Comparison of ENCODE assay signal across 8 cellular contexts in genomic region chr2:216694201-216694825, GRCh38. TPM values are rescaled to one million over a fixed set of nuclear protein-coding genes. Genes with fewer than 3 reads are reported as not detected.
DNase-seq lines count a peak whose midpoint lies in the region; ATAC-seq and TF ChIP-seq lines count a peak whose summit lies in the region.

No MANE protein-coding gene starts in this region.

- intact Hi-C loops in Caco-2 (cut with micrococcal nuclease; ENCODE audit: unreplicated experiment) (loop anchor here (10.0 kb wide), 1 partner anchor 360 kb away; no protein-coding TSS in a partner anchor), uterus (cut with DNase I; ENCODE audit: low total_unique reads) (loop anchor here (10.0 kb wide), 1 partner anchor 640 kb away; no protein-coding TSS in a partner anchor)

- peak overlapping the region; percentile 87 for H3K4me2 ChIP-seq in fibroblast of lung (ENCODE audit: extremely low read depth, insufficient read depth, low read length)

- peaks cover 28% of the 10 kb centered on the region for H3K27me3 Mint-ChIP-seq in Caco-2 (ENCODE audit: insufficient read depth, unreplicated experiment)
- H3K27me3 Mint-ChIP-seq in natural killer cell treated with Interleukin-12 subunit alpha and Interleukin-12 subunit beta and Interleukin-15 and Interleukin-18, amount 100 ng/mL, for 72 hours = peaks cover 51 to 77% of the 10 kb centered on the region in 2 donors

- no peaks in the 10 kb centered on the region for H3K9me3 ChIP-seq in Caco-2
- no peaks in the 10 kb centered on the region for H3K9me3 ChIP-seq in fibroblast of lung (ENCODE audit: control insufficient read depth, insufficient read depth, low read depth, low read length)
- no peaks in the 10 kb centered on the region for H3K9me3 ChIP-seq in uterus

- peak overlapping the region; percentile 19 for H3K4me3 ChIP-seq in Caco-2 (ENCODE audit: low read depth, low read length)
- peak overlapping the region; percentile 56 to 90 (median 74) for H3K4me3 ChIP-seq in fibroblast of lung (replicated peaks in 1 of 4; ENCODE audit: control extremely low read depth in 1 of 4, insufficient read depth in 1 of 4, low read depth in 3 of 4, low read length in 4 of 4)
- peak overlapping the region; percentile 79 to 85 for H3K4me3 ChIP-seq in uterus

- H3K27ac ChIP-seq in fibroblast of lung (ENCODE audit: insufficient read depth, low read length) = peak overlapping the region; percentile 61
- H3K27ac ChIP-seq in uterus = peak overlapping the region; percentile 93 to 95

- peak overlapping the region; percentile 17 for H2AFZ ChIP-seq in fibroblast of lung (ENCODE audit: low read length)

- H3K9me3 Mint-ChIP-seq in Caco-2 (ENCODE audit: unreplicated experiment) = no peaks in the 10 kb centered on the region
- H3K9me3 Mint-ChIP-seq in natural killer cell treated with Interleukin-12 subunit alpha and Interleukin-12 subunit beta and Interleukin-15 and Interleukin-18, amount 100 ng/mL, for 72 hours = no peaks in the 10 kb centered on the region

- H3K4me3 Mint-ChIP-seq in Caco-2 (ENCODE audit: unreplicated experiment) = peak overlapping the region; percentile 79
- peak overlapping the region; percentile 84 for H3K4me3 Mint-ChIP-seq in natural killer cell treated with Interleukin-12 subunit alpha and Interleukin-12 subunit beta and Interleukin-15 and Interleukin-18, amount 100 ng/mL, for 72 hours

- POLR2A ChIA-PET in Caco-2 (lab: Charles Lee) = no interaction called here

- H3K27me3 ChIP-seq in Caco-2 (replicated peaks; ENCODE audit: control insufficient read depth, insufficient read depth, low read length) (no peaks in the 10 kb centered on the region; the same call in 1 of the 2 replicates), fibroblast of lung (ENCODE audit: control insufficient read depth, insufficient read depth, low read length) (no peaks in the 10 kb centered on the region), uterus (no peaks in the 10 kb centered on the region)

- CTCF ChIA-PET in Caco-2 (lab: Charles Lee) = interaction anchor here (0.5 to 1.3 kb wide), 4 partner anchors 10 to 480 kb away, joined by 3 to 6 read pairs (median 4); no protein-coding TSS in a partner anchor

- peak in 1 of 2 donors; percentile 39 for TF ChIP-seq POLR2A in uterus (IDR thresholded peaks at IDR 0.05)

- H3K4me1 ChIP-seq in Caco-2 = peaks cover 6% of the 10 kb centered on the region; the same call in 1 of the 2 replicates
- H3K4me1 ChIP-seq in fibroblast of lung (ENCODE audit: control insufficient read depth, extremely low read depth, insufficient read depth, low read length) = peaks cover 17% of the 10 kb centered on the region
- H3K4me1 ChIP-seq in uterus = no peaks in the 10 kb centered on the region

- ATAC-seq in natural killer cell treated with Interleukin-12 subunit alpha and Interleukin-12 subunit beta and Interleukin-15 and Interleukin-18, amount 100 ng/mL, for 72 hours = no peak
- ATAC-seq in HG03139 (IDR thresholded peaks at IDR 0.05; ENCODE audit: unreplicated experiment) = no peak

- H3K9ac ChIP-seq in fibroblast of lung (ENCODE audit: insufficient read depth, low read length) = peak overlapping the region; percentile 81

- H3K4me1 Mint-ChIP-seq in Caco-2 (ENCODE audit: low read depth, unreplicated experiment) = peaks cover 27% of the 10 kb centered on the region
- H3K4me1 Mint-ChIP-seq in natural killer cell treated with Interleukin-12 subunit alpha and Interleukin-12 subunit beta and Interleukin-15 and Interleukin-18, amount 100 ng/mL, for 72 hours (ENCODE audit: low read depth in 2 of 2) = peaks cover 24 to 33% of the 10 kb centered on the region in 2 donors

- TF ChIP-seq CTCF in Caco-2 (IDR thresholded peaks at IDR 0.05; ENCODE audit: insufficient read depth in 1 of 2, low read depth in 1 of 2, low read length in 1 of 2, severe bottlenecking in 1 of 2, unreplicated experiment in 1 of 2) (no peak), fibroblast of lung (conservative IDR thresholded peaks at IDR 0.05 in 1 of 2, IDR thresholded peaks at IDR 0.05 in 1 of 2; ENCODE audit: low read depth in 1 of 2, low read length in 2 of 2) (no peak), uterus (IDR thresholded peaks at IDR 0.05) (no peak)

- BruUV-seq in Caco-2 (replicated peaks; lab: Mats Ljungman, UMichigan) = no TSS peak

- no peaks in the 10 kb centered on the region for H4K20me1 ChIP-seq in fibroblast of lung (ENCODE audit: control insufficient read depth, extremely low read depth, insufficient read depth, low read length)

- no peaks in the 10 kb centered on the region for H3K36me3 Mint-ChIP-seq in Caco-2 (ENCODE audit: insufficient read depth, unreplicated experiment)
- no peaks in the 10 kb centered on the region for H3K36me3 Mint-ChIP-seq in natural killer cell treated with Interleukin-12 subunit alpha and Interleukin-12 subunit beta and Interleukin-15 and Interleukin-18, amount 100 ng/mL, for 72 hours

- no peak overlapping the region for H3K27ac Mint-ChIP-seq in Caco-2 (ENCODE audit: unreplicated experiment)
- H3K27ac Mint-ChIP-seq in natural killer cell treated with Interleukin-12 subunit alpha and Interleukin-12 subunit beta and Interleukin-15 and Interleukin-18, amount 100 ng/mL, for 72 hours = no peak overlapping the region

- H3K79me2 ChIP-seq in fibroblast of lung (ENCODE audit: control insufficient read depth, insufficient read depth, low read length) = peaks cover 40% of the 10 kb centered on the region

- DNase-seq in Caco-2 (peak in 1 of 2 experiments; percentile 28), NCI-H1417 (lab: John Stamatoyannopoulos, UW) (peak; percentile 49 to 85 (median 82)), activated T-cell treated with anti-CD3 and anti-CD28 coated beads for 48 hours (ENCODE audit: low read depth) (peak; percentile 43), fibroblast of lung (ENCODE audit: low read depth in 2 of 2) (peak; percentile 47 to 65), uterus (peak; percentile 49 to 63), middle frontal gyrus (ENCODE audit: extremely low spot score, low spot score) (no peak)
- DNase-seq in natural killer cell treated with Interleukin-12 subunit alpha and Interleukin-12 subunit beta and Interleukin-15 and Interleukin-18, amount 100 ng/mL, for 72 hours (ENCODE audit: low spot score) = peak; percentile 57

- no peaks in the 10 kb centered on the region for H3K36me3 ChIP-seq in Caco-2 (ENCODE audit: control insufficient read depth, insufficient read depth, low read length)
- H3K36me3 ChIP-seq in fibroblast of lung (ENCODE audit: control insufficient read depth, insufficient read depth, low read length) = no peaks in the 10 kb centered on the region
- H3K36me3 ChIP-seq in uterus = no peaks in the 10 kb centered on the region

RNA-seq across cellular contexts. Expression of gene IGFBP5, which starts 1.0 kb away (rescaled TPM):
- total RNA-seq in Caco-2 (2022) = 0.20 TPM in 1 of 2 replicates, not detected in the other
- 783 and 1,100 TPM in 2 replicates for total RNA-seq in fibroblast of lung
- 712 and 2,607 TPM in 2 replicates for polyA plus RNA-seq in fibroblast of lung
- polyA plus RNA-seq in fibroblast of lung (2012) = 532 and 2,380 TPM in 2 replicates
- polyA minus RNA-seq in fibroblast of lung (ENCODE audit: low replicate concordance) = 654 and 2,537 TPM in 2 replicates
- total RNA-seq in natural killer cell treated with Interleukin-12 subunit alpha and Interleukin-12 subunit beta and Interleukin-15 and Interleukin-18, amount 100 ng/mL, for 72 hours = under 1 TPM in 1 of 2 donors, not detected in 1; 0.08 TPM
- total RNA-seq in uterus = 1,000 to 10,000 TPM in 1 of 4 donors, 100 to 1,000 TPM in 3; 480 to 2,812 (median 618) TPM

Comparison
In these comparisons a context has a peak if more than half of its experiments do, and no peak if none do; other contexts are left out.
1. H3K4me3 ChIP-seq: peak in every context shown above with its lines; median percentile 82 in uterus; 74 in fibroblast of lung; 19 in Caco-2.
2. RNA of gene IGFBP5, which starts 1.0 kb away (total RNA-seq): 783 to 1,100 TPM in fibroblast of lung and 480 to 2,812 TPM in uterus; 0.20 TPM in Caco-2 and 0.08 TPM in natural killer cell treated with Interleukin-12 subunit alpha and Interleukin-12 subunit beta and Interleukin-15 and Interleukin-18, amount 100 ng/mL, for 72 hours; every median in the first group is over 100 times any median in the second.